Comparison of ENCODE assay signal across 37 cellular contexts in the genomic region with DNA sequence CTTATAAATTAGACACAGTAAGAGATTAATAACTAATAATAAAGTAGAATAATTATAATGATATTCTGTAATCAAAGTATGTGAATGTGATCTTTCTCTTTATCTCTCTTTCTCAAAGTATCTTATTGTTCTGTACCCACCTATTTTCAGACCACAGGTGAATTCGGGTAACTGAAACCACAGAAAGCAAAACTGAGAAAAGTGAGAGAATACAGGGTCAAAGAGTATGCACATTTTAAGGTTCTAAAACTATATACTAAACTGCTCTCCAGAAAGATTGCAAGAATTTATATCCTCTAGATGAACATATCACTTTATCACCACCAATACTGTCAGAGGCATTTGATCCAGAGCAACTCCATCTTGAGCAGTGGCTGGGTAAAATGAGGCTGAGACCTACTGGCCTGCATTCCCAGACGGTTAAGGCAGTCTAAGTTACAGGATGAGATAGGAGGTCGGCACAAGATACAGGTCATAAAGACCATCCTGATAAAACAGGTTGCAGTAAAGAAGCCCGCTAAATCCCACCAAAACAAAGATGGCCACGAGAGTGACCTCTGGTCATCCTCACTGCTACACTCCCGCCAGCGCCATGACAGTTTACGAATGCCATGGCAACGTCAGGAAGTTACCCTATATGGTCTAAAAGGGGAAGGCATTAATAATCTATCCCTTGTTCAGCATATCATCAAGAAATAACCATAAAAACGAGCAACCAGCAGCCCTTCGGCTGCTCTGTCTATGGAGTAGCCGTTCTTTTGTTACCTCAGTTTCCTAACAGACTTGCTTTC.
"Had no signal": no experiment of that assay in that cellular context is flagged by ENCODE, and none has a peak within 500 bp of the region (broad histone marks: within the 10 kb centered on the region; RNA-seq: fewer than 3 reads in every experiment).

No MANE protein-coding gene starts in this region.

- ATAC-seq: activated CD8-positive, alpha-beta T cell treated with anti-CD3 and anti-CD28 coated beads for 36 hours; activated naive CD4-positive, alpha-beta T cell treated with anti-CD3 and anti-CD28 coated beads, Interleukin-2, amount 50 U/mL, for 72 hours; activated T-cell treated with anti-CD3 and anti-CD28 coated beads, Interleukin-2, amount 50 U/mL, for 4 hours; activated T-cell treated with anti-CD3 and anti-CD28 coated beads, Interleukin-2, amount 50 U/mL, for 72 hours; activated T-helper 17 cell treated with anti-CD3 and anti-CD28 coated beads, Interleukin-2, amount 50 U/mL, for 72 hours; body of pancreas had no signal

- H3K27me3 Mint-ChIP-seq: activated CD4-positive, alpha-beta memory T cell treated with anti-CD3 and anti-CD28 coated beads for 36 hours; activated CD4-positive, alpha-beta T cell treated with anti-CD3 and anti-CD28 coated beads, Interleukin-2, amount 10 ng/mL, durations not matched to agents 24 days and 14 days; activated naive CD8-positive, alpha-beta T cell treated with anti-CD3 and anti-CD28 coated beads for 36 hours had no signal

- H3K9me3 Mint-ChIP-seq: activated CD4-positive, alpha-beta memory T cell treated with anti-CD3 and anti-CD28 coated beads for 36 hours; activated naive CD4-positive, alpha-beta T cell treated with anti-CD3 and anti-CD28 coated beads for 36 hours; activated naive CD8-positive, alpha-beta T cell treated with anti-CD3 and anti-CD28 coated beads for 36 hours; T-helper 1 cell treated with Interleukin-12 subunit alpha and Interleukin-12 subunit beta and Interleukin-4 antibody, amounts not matched to agents 30 μg/mL and 1 μg/mL, for 36 hours; T-helper 2 cell treated with Interferon-gamma antibody and Interleukin-4, amounts not matched to agents 5 μg/mL and 100 μg/mL, for 36 hours had no signal

- H3K27ac ChIP-seq: adrenal gland, body of pancreas, brain microvascular endothelial cell, breast epithelium, VCaP had no signal

- H3K4me1 ChIP-seq: adrenal gland, breast epithelium had no signal

- H3K27me3 ChIP-seq: adrenal gland, body of pancreas, brain microvascular endothelial cell, breast epithelium had no signal

- DNase-seq: activated CD4-positive, alpha-beta memory T cell treated with anti-CD3 and anti-CD28 coated beads for 36 hours; activated CD4-positive, alpha-beta T cell treated with anti-CD3 and anti-CD28 coated beads for 4 hours; activated CD4-positive, alpha-beta T cell treated with anti-CD3 and anti-CD28 coated beads, Interleukin-2, amount 10 ng/mL, durations not matched to agents 24 days and 14 days; activated CD4-positive, alpha-beta T cell treated with anti-CD3 and anti-CD28 coated beads, Interleukin-2, amount 50 U/mL, for 1 hour; activated CD4-positive, alpha-beta T cell treated with anti-CD3 and anti-CD28 coated beads, Interleukin-2, amount 50 U/mL, for 4 hours; activated CD4-positive, CD25-positive, alpha-beta regulatory T cell; activated CD4-positive, CD25-positive, alpha-beta regulatory T cell treated with anti-CD3 and anti-CD28 coated beads, Interleukin-2, amount 50 U/mL, for 72 hours; activated CD8-positive, alpha-beta memory T cell treated with anti-CD3 and anti-CD28 coated beads, Interleukin-2, amount 50 U/mL, for 4 hours; activated CD8-positive, alpha-beta T cell treated with anti-CD3 and anti-CD28 coated beads for 36 hours; activated effector memory CD4-positive, alpha-beta T cell treated with anti-CD3 and anti-CD28 coated beads, Interleukin-2, amount 50 U/mL, for 16 hours; activated gamma-delta T cell treated with Interleukin-2 at 50 U/mL for 16 hours; activated naive CD4-positive, alpha-beta T cell; activated naive CD4-positive, alpha-beta T cell treated with anti-CD3 and anti-CD28 coated beads for 36 hours; activated naive CD4-positive, alpha-beta T cell treated with anti-CD3 and anti-CD28 coated beads, Interleukin-2, amount 50 U/mL, for 16 hours; activated naive CD8-positive, alpha-beta T cell treated with anti-CD3 and anti-CD28 coated beads for 36 hours; activated T-cell treated with anti-CD3 and anti-CD28 coated beads for 4 hours; activated T-cell treated with anti-CD3 and anti-CD28 coated beads, Interleukin-2, amount 50 U/mL, for 1 hour; activated T-cell treated with anti-CD3 and anti-CD28 coated beads, Interleukin-2, amount 50 U/mL, for 4 hours; activated T-cell treated with anti-CD3 and anti-CD28 coated beads, Interleukin-2, amount 50 U/mL, for 72 hours; adrenal gland; amniotic stem cell; aorta; body of pancreas; brain microvascular endothelial cell; central memory CD4-positive, alpha-beta T cell; T-helper 1 cell; T-helper 2 cell; T-helper 9 cell had no signal

- H3K4me3 Mint-ChIP-seq: activated CD4-positive, alpha-beta memory T cell treated with anti-CD3 and anti-CD28 coated beads for 36 hours; activated CD4-positive, alpha-beta T cell treated with anti-CD3 and anti-CD28 coated beads, Interleukin-2, amount 10 ng/mL, durations not matched to agents 24 days and 14 days; activated CD8-positive, alpha-beta T cell treated with anti-CD3 and anti-CD28 coated beads for 36 hours; activated naive CD4-positive, alpha-beta T cell treated with anti-CD3 and anti-CD28 coated beads for 36 hours; activated naive CD8-positive, alpha-beta T cell treated with anti-CD3 and anti-CD28 coated beads for 36 hours; activated T-cell treated with anti-CD3 and anti-CD28 coated beads, Interleukin-2, amount 50 U/mL, for 4 hours; activated T-cell treated with anti-CD3 and anti-CD28 coated beads, Interleukin-2, amount 50 U/mL, for 72 hours; activated T-helper 1 cell treated with anti-CD3 and anti-CD28 coated beads, Interleukin-12 subunit alpha, Interleukin-12 subunit beta, Interleukin-2, Interleukin-4 antibody, amounts not matched to agents 30 ng/mL and 10 ng/mL and 1 ng/mL, durations not matched to agents 14 hours and 24 hours and 36 hours; activated T-helper 17 cell treated with anti-CD3 and anti-CD28 coated beads, Interleukin-2, amount 50 U/mL, for 72 hours; T-helper 1 cell treated with Interleukin-12 subunit alpha and Interleukin-12 subunit beta and Interleukin-4 antibody, amounts not matched to agents 30 μg/mL and 1 μg/mL, for 36 hours; T-helper 2 cell treated with Interferon-gamma antibody and Interleukin-4, amounts not matched to agents 5 μg/mL and 100 μg/mL, for 36 hours had no signal

- H3K36me3 Mint-ChIP-seq: activated CD4-positive, alpha-beta memory T cell treated with anti-CD3 and anti-CD28 coated beads for 36 hours; activated naive CD4-positive, alpha-beta T cell treated with anti-CD3 and anti-CD28 coated beads, Interleukin-2, amount 50 U/mL, for 72 hours; activated naive CD8-positive, alpha-beta T cell treated with anti-CD3 and anti-CD28 coated beads for 36 hours had no signal

- H3K27ac Mint-ChIP-seq: activated CD4-positive, alpha-beta memory T cell treated with anti-CD3 and anti-CD28 coated beads for 36 hours; activated CD4-positive, alpha-beta T cell treated with anti-CD3 and anti-CD28 coated beads, Interleukin-2, amount 10 ng/mL, durations not matched to agents 24 days and 14 days; activated CD8-positive, alpha-beta T cell treated with anti-CD3 and anti-CD28 coated beads for 36 hours; activated naive CD4-positive, alpha-beta T cell treated with anti-CD3 and anti-CD28 coated beads for 36 hours; activated naive CD4-positive, alpha-beta T cell treated with anti-CD3 and anti-CD28 coated beads, Interleukin-2, amount 50 U/mL, for 72 hours; activated naive CD8-positive, alpha-beta T cell treated with anti-CD3 and anti-CD28 coated beads for 36 hours; activated T-cell treated with anti-CD3 and anti-CD28 coated beads, Interleukin-2, amount 50 U/mL, for 72 hours; activated T-helper 1 cell treated with anti-CD3 and anti-CD28 coated beads, Interleukin-12 subunit alpha, Interleukin-12 subunit beta, Interleukin-2, Interleukin-4 antibody, amounts not matched to agents 30 ng/mL and 10 ng/mL and 1 ng/mL, durations not matched to agents 14 hours and 24 hours and 36 hours; activated T-helper 17 cell treated with anti-CD3 and anti-CD28 coated beads, Interleukin-2, amount 50 U/mL, for 72 hours; T-helper 1 cell treated with Interleukin-12 subunit alpha and Interleukin-12 subunit beta and Interleukin-4 antibody, amounts not matched to agents 30 μg/mL and 1 μg/mL, for 36 hours; T-helper 2 cell treated with Interferon-gamma antibody and Interleukin-4, amounts not matched to agents 5 μg/mL and 100 μg/mL, for 36 hours had no signal

- H3K36me3 ChIP-seq: adrenal gland, brain microvascular endothelial cell, breast epithelium had no signal

- FAIRE-seq: astrocyte, TTC549 had no signal

- H3K9me3 ChIP-seq: adrenal gland, body of pancreas, breast epithelium had no signal

- H3K4me1 Mint-ChIP-seq: activated CD4-positive, alpha-beta T cell treated with anti-CD3 and anti-CD28 coated beads, Interleukin-2, amount 10 ng/mL, durations not matched to agents 24 days and 14 days; activated naive CD8-positive, alpha-beta T cell treated with anti-CD3 and anti-CD28 coated beads for 36 hours; activated T-helper 17 cell treated with anti-CD3 and anti-CD28 coated beads, Interleukin-2, amount 50 U/mL, for 72 hours had no signal

- H3K4me3 ChIP-seq: adrenal gland, body of pancreas, breast epithelium had no signal
